29 cellular contexts compared by ENCODE assay signal in the genomic region with DNA sequence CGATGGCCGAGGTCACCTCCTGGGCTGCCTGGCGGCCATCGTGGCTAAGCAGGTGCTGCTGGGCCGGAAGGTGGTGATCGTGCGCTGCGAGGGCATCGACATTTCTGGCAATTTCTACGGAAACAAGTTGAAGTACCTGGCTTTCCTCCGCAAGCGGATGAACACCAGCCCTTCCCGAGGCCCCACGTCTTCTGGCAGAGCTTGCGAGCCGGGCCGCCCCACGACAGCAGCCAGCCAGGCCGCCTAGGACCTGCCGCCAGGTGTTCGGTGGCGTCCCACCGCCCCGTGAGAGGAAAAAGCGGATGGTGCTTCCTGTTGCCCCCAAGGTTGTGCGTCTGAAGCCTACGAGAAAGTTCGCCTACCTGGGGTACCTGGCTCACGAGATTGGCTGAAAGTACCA. TPM values are rescaled to one million over a fixed set of nuclear protein-coding genes. Genes with fewer than 3 reads are reported as not detected.
"Had no signal": no experiment of that assay in that cellular context is flagged by ENCODE, and none has a peak within 500 bp of the region (broad histone marks: within the 10 kb centered on the region; RNA-seq: fewer than 3 reads in every experiment).

No MANE protein-coding gene starts in this region.

- H3K4me3 Mint-ChIP-seq: dendritic cell treated with granulocyte-macrophage colony-stimulating factor and Interleukin-4, amounts not matched to agents 40 ng/mL and 50 ng/mL, for 4 days; effector memory CD8-positive, alpha-beta T cell; endodermal cell had no signal

- H3K9me3 ChIP-seq: colonic mucosa, esophagus muscularis mucosa, esophagus squamous epithelium, gastrocnemius medialis, gastroesophageal sphincter, heart left ventricle, heart right ventricle had no signal

- H3K9me3 Mint-ChIP-seq: dendritic cell treated with granulocyte-macrophage colony-stimulating factor and Interleukin-4, amounts not matched to agents 40 ng/mL and 50 ng/mL, for 4 days; effector memory CD8-positive, alpha-beta T cell had no signal

- FAIRE-seq: colon, endometrium, endothelial cell of umbilical vein, frontal cortex had no signal

- DNase-seq: colonic mucosa; cortex of kidney; dermis blood vessel endothelial cell; dorsolateral prefrontal cortex; effector CD4-positive, alpha-beta T cell; effector CD8-positive, alpha-beta T cell; effector memory CD8-positive, alpha-beta T cell; endodermal cell; erythroblast; esophagus squamous epithelium; foreskin fibroblast; foreskin keratinocyte; foreskin melanocyte; gastrocnemius medialis; glutamatergic neuron; head of caudate nucleus; heart left ventricle; heart right ventricle had no signal

- H3K4me1 ChIP-seq: colonic mucosa, esophagus muscularis mucosa, esophagus squamous epithelium, foreskin keratinocyte, gastrocnemius medialis, gastroesophageal sphincter, heart left ventricle, heart right ventricle had no signal

- H3K27ac ChIP-seq: colonic mucosa, coronary artery, dorsolateral prefrontal cortex, epithelial cell of prostate, esophagus muscularis mucosa, esophagus squamous epithelium, foreskin keratinocyte, gastrocnemius medialis, gastroesophageal sphincter, heart left ventricle, heart right ventricle, hepatocyte had no signal

- H2AFZ ChIP-seq: hepatocyte had no signal

- ATAC-seq: effector memory CD8-positive, alpha-beta T cell; esophagus mucosa; foreskin keratinocyte; gastrocnemius medialis; gastroesophageal sphincter; heart left ventricle; heart right ventricle had no signal

- H3K27me3 ChIP-seq: colonic mucosa, gastrocnemius medialis, heart left ventricle, hepatocyte had no signal

- H3K4me3 ChIP-seq: colonic mucosa, coronary artery, dorsolateral prefrontal cortex, esophagus muscularis mucosa, esophagus squamous epithelium, gastrocnemius medialis, gastroesophageal sphincter, heart left ventricle, heart right ventricle, hepatocyte had no signal

- H3K4me2 ChIP-seq: hepatocyte had no signal

- H3K27ac Mint-ChIP-seq: dendritic cell treated with granulocyte-macrophage colony-stimulating factor and Interleukin-4, amounts not matched to agents 40 ng/mL and 50 ng/mL, for 4 days; effector memory CD8-positive, alpha-beta T cell; endodermal cell had no signal

- H3K36me3 ChIP-seq: colonic mucosa, esophagus muscularis mucosa, esophagus squamous epithelium, gastrocnemius medialis, gastroesophageal sphincter, heart left ventricle, heart right ventricle had no signal

- H3K4me1 Mint-ChIP-seq: endodermal cell had no signal

- H3K79me2 ChIP-seq: hepatocyte had no signal

RNA-seq across cellular contexts. Expression of gene B4GALNT1, which starts 41.7 kb away (rescaled TPM):
- total RNA-seq: dermis blood vessel endothelial cell had no signal
